Comparison of ENCODE assay signal across 11 cellular contexts in the genomic region with DNA sequence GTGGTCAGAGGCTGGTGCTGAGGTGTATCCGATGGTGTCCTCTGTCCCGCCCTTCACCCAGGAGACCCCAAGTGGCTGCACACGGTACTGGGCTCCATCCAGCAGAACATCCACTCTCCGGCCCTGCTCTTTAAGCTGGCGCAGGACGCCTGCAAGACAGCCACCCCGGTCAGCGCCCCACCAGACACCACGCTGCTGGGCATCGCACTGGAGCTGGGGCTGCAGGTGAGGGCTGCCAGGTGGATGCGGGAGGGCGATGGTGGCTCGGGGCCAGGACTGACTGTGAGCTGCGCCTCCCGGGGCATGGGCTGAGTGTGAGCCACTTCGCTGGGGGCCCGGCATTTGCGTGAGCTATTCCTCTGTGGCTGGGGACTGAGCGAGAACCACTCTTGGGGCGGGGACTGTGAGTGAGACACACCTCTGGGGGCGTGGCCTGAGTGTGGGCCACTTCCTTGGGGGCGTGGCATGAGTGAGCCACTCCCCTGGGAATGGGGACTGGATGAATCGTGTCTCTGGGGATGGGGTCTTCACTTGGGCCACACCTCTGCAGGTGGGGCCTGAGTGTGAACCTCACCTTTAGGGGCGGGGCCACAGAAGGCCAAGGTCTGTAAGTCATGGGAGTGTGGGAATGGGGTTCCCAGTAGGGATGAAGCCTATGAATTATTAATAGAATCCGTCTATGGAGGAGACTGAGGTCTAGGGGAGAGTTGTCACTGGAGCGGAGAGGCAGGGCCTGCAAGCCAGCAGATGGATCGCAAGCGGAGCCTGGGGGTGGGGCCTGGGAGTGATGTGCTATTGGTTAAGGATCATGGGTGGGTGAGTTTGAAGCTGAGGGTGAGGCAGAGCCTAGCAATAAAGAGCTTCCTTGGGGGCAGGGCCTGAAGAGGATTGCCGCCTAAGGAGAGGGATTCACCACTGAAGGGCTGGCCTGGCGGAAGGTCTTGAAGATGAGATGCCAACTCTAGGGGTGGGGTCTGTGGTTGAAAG. TPM values are rescaled to one million over a fixed set of nuclear protein-coding genes. Genes with fewer than 3 reads are reported as not detected.
DNase-seq lines count a peak whose midpoint lies in the region; ATAC-seq and TF ChIP-seq lines count a peak whose summit lies in the region.
"Had no signal": no experiment of that assay in that cellular context is flagged by ENCODE, and none has a peak within 500 bp of the region (broad histone marks: within the 10 kb centered on the region; RNA-seq: fewer than 3 reads in every experiment).

No MANE protein-coding gene starts in this region.

- no peak overlapping the region for H3K27ac ChIP-seq in PC-9
- H3K27ac ChIP-seq: ovary, Peyer's patch had no signal

- H3K9me2 ChIP-seq in PC-9 (ENCODE audit: insufficient read depth): no peaks in the 10 kb centered on the region

- intact Hi-C loops in PC-9 (cut with micrococcal nuclease; ENCODE audit: unreplicated experiment): no loop called here
- intact Hi-C loops in head of caudate nucleus (cut with DNase I): no loop called here

- no peak overlapping the region for H2AFZ ChIP-seq in PC-9

- no peaks in the 10 kb centered on the region for H3K79me2 ChIP-seq in PC-9 (ENCODE audit: low read depth)

- DNase-seq in AG04449 (ENCODE audit: low read depth, low spot score): no peak
- no peak for DNase-seq in PC-9
- DNase-seq in SIG-M5 (lab: John Stamatoyannopoulos, UW): no peak
- no peak for DNase-seq in head of caudate nucleus
- DNase-seq: activated naive CD4-positive, alpha-beta T cell had no signal

- peak; percentile 15 for TF ChIP-seq CTCF in AG04449 (IDR thresholded peaks at IDR 0.05; ENCODE audit: insufficient read depth, low read length, missing control alignments)
- TF ChIP-seq CTCF in PC-9 (conservative IDR thresholded peaks at IDR 0.05): peak; percentile 44; the same call in 1 of the 2 replicates

- no peak overlapping the region for H3K4me3 ChIP-seq in AG04449 (ENCODE audit: low read depth, low read length)
- H3K4me3 ChIP-seq in PC-9: no peak overlapping the region
- H3K4me3 ChIP-seq in iPS-15b (ENCODE audit: low read depth, low read length): peak overlapping the region; percentile 39
- H3K4me3 ChIP-seq: ovary, Peyer's patch had no signal

- CTCF ChIA-PET in AG04449 (lab: Yijun Ruan, JAX): interaction anchor here (0.6 to 2.0 kb wide), 7 partner anchors 10 to 51 kb away, joined by 3 to 7 read pairs (median 3); a partner anchor contains a TSS
- CTCF ChIA-PET in PC-9 (lab: Charles Lee): interaction anchor here (0.7 kb wide), 1 partner anchor 37 kb away, joined by 3 read pairs; no protein-coding TSS in a partner anchor

- no peak for ATAC-seq in HG03439 (IDR thresholded peaks at IDR 0.05; ENCODE audit: unreplicated experiment)
- ATAC-seq in HG03442 (IDR thresholded peaks at IDR 0.05; ENCODE audit: unreplicated experiment): no peak

- POLR2A ChIA-PET in AG04449 (lab: Yijun Ruan, JAX) (interaction anchor here (0.9 to 2.3 kb wide), 4 partner anchors 11 to 37 kb away, joined by 3 to 7 read pairs (median 4); no protein-coding TSS in a partner anchor), PC-9 (lab: Charles Lee; ENCODE audit: unreplicated experiment) (no interaction called here)

- peaks cover 55% of the 10 kb centered on the region for H3F3A ChIP-seq in PC-9 (ENCODE audit: insufficient read depth, low read depth)

- H3K4me2 ChIP-seq in PC-9: no peak overlapping the region

- BruUV-seq in PC-9 (replicated peaks; lab: Mats Ljungman, UMichigan): no TSS peak

- H3K36me3 ChIP-seq in ES-I3 (ENCODE audit: insufficient read depth, low read length) (no peaks in the 10 kb centered on the region; the same call in 1 of the 2 replicates), PC-9 (ENCODE audit: low read depth) (no peaks in the 10 kb centered on the region; the same call in 1 of the 2 replicates), iPS-15b (ENCODE audit: control insufficient read depth, insufficient read depth, low read length) (peaks cover 15% of the 10 kb centered on the region)
- H3K36me3 ChIP-seq: Peyer's patch had no signal

- H3K9me3 ChIP-seq in ES-I3 (ENCODE audit: control insufficient read depth, insufficient read depth, low read length) (no peaks in the 10 kb centered on the region), PC-9 (ENCODE audit: insufficient read depth, low read depth) (no peaks in the 10 kb centered on the region), iPS-15b (ENCODE audit: control insufficient read depth, insufficient read depth, low read length) (no peaks in the 10 kb centered on the region)
- H3K9me3 ChIP-seq: ovary, Peyer's patch had no signal

- peak overlapping the region; percentile 12; the same call in 1 of the 2 replicates for H3K9ac ChIP-seq in ES-I3 (ENCODE audit: low read depth, low read length)
- H3K9ac ChIP-seq in iPS-15b (ENCODE audit: low read depth, low read length): no peak overlapping the region

- H4K20me1 ChIP-seq in PC-9 (ENCODE audit: insufficient read depth): 0 out of 2 replicates have a peak, but pooled peaks cover 6% of the 10 kb centered on the region

- H3K27me3 ChIP-seq in PC-9 (ENCODE audit: insufficient read depth, low read depth) (no peaks in the 10 kb centered on the region), iPS-15b (ENCODE audit: control insufficient read depth, insufficient read depth, low read length) (no peaks in the 10 kb centered on the region)
- H3K27me3 ChIP-seq: ovary, Peyer's patch had no signal

- H3K4me1 ChIP-seq in ES-I3 (ENCODE audit: insufficient read depth, low read length): peaks cover 11% of the 10 kb centered on the region
- no peaks in the 10 kb centered on the region for H3K4me1 ChIP-seq in PC-9 (replicated peaks; ENCODE audit: insufficient read depth)
- H3K4me1 ChIP-seq in iPS-15b (ENCODE audit: control insufficient read depth, insufficient read depth, low read length): no peaks in the 10 kb centered on the region
- H3K4me1 ChIP-seq: Peyer's patch had no signal

RNA-seq across cellular contexts. Expression of a gene that starts 30.5 kb away (rescaled TPM):
- total RNA-seq in PC-9 (2021): 15.2 and 15.8 TPM in 2 replicates

RNA-seq across cellular contexts. Expression of a gene that starts 51.2 kb away (rescaled TPM):
- 1.7 and 2.1 TPM in 2 replicates for total RNA-seq in PC-9 (2021)
- total RNA-seq: Peyer's patch had no signal

RNA-seq across cellular contexts. Expression of a gene that starts 51.5 kb away (rescaled TPM):
- total RNA-seq in PC-9 (2021): 99.4 and 121 TPM in 2 replicates
